19 cellular contexts compared by ENCODE assay signal in genomic region chrX:20211261-20211786, GRCh38. TPM values are rescaled to one million over a fixed set of nuclear protein-coding genes. Genes with fewer than 3 reads are reported as not detected.
DNase-seq lines count a peak whose midpoint lies in the region; ATAC-seq and TF ChIP-seq lines count a peak whose summit lies in the region.
"Had no signal": no experiment of that assay in that cellular context is flagged by ENCODE, and none has a peak within 500 bp of the region (broad histone marks: within the 10 kb centered on the region; RNA-seq: fewer than 3 reads in every experiment).

No MANE protein-coding gene starts in this region.

- no peak for ATAC-seq in activated CD8-positive, alpha-beta T cell treated with anti-CD3 and anti-CD28 coated beads, Interleukin-2, amount 10 ng/mL, durations not matched to agents 7 days and 5 days
- ATAC-seq in activated CD8-positive, alpha-beta T cell treated with anti-CD3 and anti-CD28 coated beads for 36 hours, result no peak
- ATAC-seq in T-helper 17 cell (peak; percentile 59), psoas muscle (no peak)

- 57 to 64% (median 59%) methylated on average over 4 of the region's 4 CpGs for WGBS in psoas muscle, 3 donors

- intact Hi-C loops in activated CD8-positive, alpha-beta T cell treated with anti-CD3 and anti-CD28 coated beads for 36 hours (cut with micrococcal nuclease), result no loop called here
- intact Hi-C loops in psoas muscle (cut with DNase I), result no loop called here

- peaks cover 43% of the 10 kb centered on the region for H3K36me3 Mint-ChIP-seq in activated CD8-positive, alpha-beta T cell treated with anti-CD3 and anti-CD28 coated beads, Interleukin-2, amount 10 ng/mL, durations not matched to agents 7 days and 5 days (ENCODE audit: low read depth)
- H3K36me3 Mint-ChIP-seq in activated CD8-positive, alpha-beta T cell treated with anti-CD3 and anti-CD28 coated beads for 36 hours (ENCODE audit: low read depth), result peaks cover 35% of the 10 kb centered on the region
- H3K36me3 Mint-ChIP-seq in T-helper 17 cell (ENCODE audit: low read depth), result peaks cover 5% of the 10 kb centered on the region

- CTCF ChIA-PET in activated CD8-positive, alpha-beta T cell treated with anti-CD3 and anti-CD28 coated beads, Interleukin-2, amount 10 ng/mL, durations not matched to agents 7 days and 5 days (lab: Charles Lee), result no interaction called here
- CTCF ChIA-PET in activated CD8-positive, alpha-beta T cell treated with anti-CD3 and anti-CD28 coated beads for 36 hours (lab: Charles Lee), result no interaction called here

- H3K27ac Mint-ChIP-seq in activated CD8-positive, alpha-beta T cell treated with anti-CD3 and anti-CD28 coated beads, Interleukin-2, amount 10 ng/mL, durations not matched to agents 7 days and 5 days, result peak overlapping the region; percentile 52
- H3K27ac Mint-ChIP-seq in activated CD8-positive, alpha-beta T cell treated with anti-CD3 and anti-CD28 coated beads for 36 hours, result no peak overlapping the region
- peak overlapping the region; percentile 61 for H3K27ac Mint-ChIP-seq in T-helper 17 cell
- H3K27ac Mint-ChIP-seq: HFFc6 had no signal

- no peak for DNase-seq in activated CD8-positive, alpha-beta T cell treated with anti-CD3 and anti-CD28 coated beads, Interleukin-2, amount 10 ng/mL, durations not matched to agents 7 days and 5 days
- no peak for DNase-seq in activated CD8-positive, alpha-beta T cell treated with anti-CD3 and anti-CD28 coated beads for 36 hours
- DNase-seq in T-helper 17 cell, result no peak
- DNase-seq in iPS-NIHi7 (ENCODE audit: extremely low spot score), result peak; percentile 9
- no peak for DNase-seq in psoas muscle
- no peak for DNase-seq in activated CD4-positive, CD25-positive, alpha-beta regulatory T cell (lab: John Stamatoyannopoulos, UW)
- no peak for DNase-seq in AML-193 (lab: John Stamatoyannopoulos, UW)
- DNase-seq in NCI-H526 treated with DMSO at 0.1 percent for 48 hours (lab: John Stamatoyannopoulos, UW), result no peak
- DNase-seq: BE2C, DMS79, H7, HFFc6, KG1, NCI-H1105 treated with DMSO at 0.1 percent for 48 hours, NCI-H1694, NCI-H2081 treated with DMSO at 0.1 percent for 48 hours, NCI-H446 treated with DMSO at 0.1 percent for 48 hours, NCI-H748 treated with DMSO at 0.1 percent for 48 hours, SHP77 had no signal

- H3K4me3 Mint-ChIP-seq in activated CD8-positive, alpha-beta T cell treated with anti-CD3 and anti-CD28 coated beads, Interleukin-2, amount 10 ng/mL, durations not matched to agents 7 days and 5 days, result no peak overlapping the region
- no peak overlapping the region for H3K4me3 Mint-ChIP-seq in activated CD8-positive, alpha-beta T cell treated with anti-CD3 and anti-CD28 coated beads for 36 hours
- H3K4me3 Mint-ChIP-seq in T-helper 17 cell, result no peak overlapping the region
- H3K4me3 Mint-ChIP-seq: HFFc6 had no signal

- H3K9me3 Mint-ChIP-seq in activated CD8-positive, alpha-beta T cell treated with anti-CD3 and anti-CD28 coated beads, Interleukin-2, amount 10 ng/mL, durations not matched to agents 7 days and 5 days (ENCODE audit: insufficient read depth), result no peaks in the 10 kb centered on the region
- H3K9me3 Mint-ChIP-seq in activated CD8-positive, alpha-beta T cell treated with anti-CD3 and anti-CD28 coated beads for 36 hours, result no peaks in the 10 kb centered on the region
- H3K9me3 Mint-ChIP-seq: HFFc6 had no signal

- no peak for TF ChIP-seq CTCF in activated CD8-positive, alpha-beta T cell treated with anti-CD3 and anti-CD28 coated beads for 36 hours (IDR thresholded peaks at IDR 0.05)
- TF ChIP-seq CTCF in psoas muscle (IDR thresholded peaks at IDR 0.05), result no peak

- H3K27ac ChIP-seq in psoas muscle, result peak overlapping the region; percentile 58

- H3K9me3 ChIP-seq in T-helper 17 cell (ENCODE audit: control insufficient read depth, low read length, poor library complexity, severe bottlenecking) (no peaks in the 10 kb centered on the region), psoas muscle (no peaks in the 10 kb centered on the region)
- H3K9me3 ChIP-seq: BE2C had no signal

- peaks cover 0 to 17% of the 10 kb centered on the region in 2 donors for H3K36me3 ChIP-seq in psoas muscle (ENCODE audit: insufficient read depth in 1 of 2, low read depth in 1 of 2)
- H3K36me3 ChIP-seq: BE2C had no signal

- H3K4me1 ChIP-seq in psoas muscle, result peaks cover 31% of the 10 kb centered on the region
- H3K4me1 ChIP-seq: BE2C had no signal

- H3K4me1 Mint-ChIP-seq in activated CD8-positive, alpha-beta T cell treated with anti-CD3 and anti-CD28 coated beads, Interleukin-2, amount 10 ng/mL, durations not matched to agents 7 days and 5 days (ENCODE audit: low read depth), result peaks cover 34% of the 10 kb centered on the region
- peaks cover 68% of the 10 kb centered on the region for H3K4me1 Mint-ChIP-seq in activated CD8-positive, alpha-beta T cell treated with anti-CD3 and anti-CD28 coated beads for 36 hours (ENCODE audit: low read depth)
- peaks cover 31% of the 10 kb centered on the region for H3K4me1 Mint-ChIP-seq in T-helper 17 cell

- no peaks in the 10 kb centered on the region for H3K27me3 Mint-ChIP-seq in activated CD8-positive, alpha-beta T cell treated with anti-CD3 and anti-CD28 coated beads, Interleukin-2, amount 10 ng/mL, durations not matched to agents 7 days and 5 days (ENCODE audit: low read depth)
- H3K27me3 Mint-ChIP-seq in activated CD8-positive, alpha-beta T cell treated with anti-CD3 and anti-CD28 coated beads for 36 hours, result no peaks in the 10 kb centered on the region
- H3K27me3 Mint-ChIP-seq in T-helper 17 cell, result no peaks in the 10 kb centered on the region

- POLR2A ChIA-PET in activated CD8-positive, alpha-beta T cell treated with anti-CD3 and anti-CD28 coated beads, Interleukin-2, amount 10 ng/mL, durations not matched to agents 7 days and 5 days (lab: Charles Lee), result no interaction called here
- POLR2A ChIA-PET in activated CD8-positive, alpha-beta T cell treated with anti-CD3 and anti-CD28 coated beads for 36 hours (lab: Charles Lee), result no interaction called here

- H3K4me3 ChIP-seq in psoas muscle, result no peak overlapping the region

- H3K27me3 ChIP-seq in psoas muscle (ENCODE audit: insufficient read depth in 3 of 3, low read length in 2 of 3), result peaks cover 0 to 11% (median 0%) of the 10 kb centered on the region in 3 donors
- H3K27me3 ChIP-seq: BE2C had no signal

RNA-seq across cellular contexts. Expression of gene RPS6KA3, which starts 55.4 kb away (rescaled TPM):
- total RNA-seq in activated CD8-positive, alpha-beta T cell treated with anti-CD3 and anti-CD28 coated beads, Interleukin-2, amount 10 ng/mL, durations not matched to agents 7 days and 5 days, result 10 to 100 TPM; 80.2 to 82.0 TPM
- 10 to 100 TPM; 52.6 to 56.9 TPM for total RNA-seq in activated CD8-positive, alpha-beta T cell treated with anti-CD3 and anti-CD28 coated beads for 36 hours
- 100 to 1,000 TPM; 108 to 112 TPM for total RNA-seq in T-helper 17 cell
- 10 to 100 TPM; 56.4 to 91.9 (median 77.2) TPM for total RNA-seq in psoas muscle
- 10 to 100 TPM; 35.4 to 82.8 (median 39.1) TPM for polyA plus RNA-seq in psoas muscle
